ENCODE assay signal across 16 cellular contexts in the genomic region with DNA sequence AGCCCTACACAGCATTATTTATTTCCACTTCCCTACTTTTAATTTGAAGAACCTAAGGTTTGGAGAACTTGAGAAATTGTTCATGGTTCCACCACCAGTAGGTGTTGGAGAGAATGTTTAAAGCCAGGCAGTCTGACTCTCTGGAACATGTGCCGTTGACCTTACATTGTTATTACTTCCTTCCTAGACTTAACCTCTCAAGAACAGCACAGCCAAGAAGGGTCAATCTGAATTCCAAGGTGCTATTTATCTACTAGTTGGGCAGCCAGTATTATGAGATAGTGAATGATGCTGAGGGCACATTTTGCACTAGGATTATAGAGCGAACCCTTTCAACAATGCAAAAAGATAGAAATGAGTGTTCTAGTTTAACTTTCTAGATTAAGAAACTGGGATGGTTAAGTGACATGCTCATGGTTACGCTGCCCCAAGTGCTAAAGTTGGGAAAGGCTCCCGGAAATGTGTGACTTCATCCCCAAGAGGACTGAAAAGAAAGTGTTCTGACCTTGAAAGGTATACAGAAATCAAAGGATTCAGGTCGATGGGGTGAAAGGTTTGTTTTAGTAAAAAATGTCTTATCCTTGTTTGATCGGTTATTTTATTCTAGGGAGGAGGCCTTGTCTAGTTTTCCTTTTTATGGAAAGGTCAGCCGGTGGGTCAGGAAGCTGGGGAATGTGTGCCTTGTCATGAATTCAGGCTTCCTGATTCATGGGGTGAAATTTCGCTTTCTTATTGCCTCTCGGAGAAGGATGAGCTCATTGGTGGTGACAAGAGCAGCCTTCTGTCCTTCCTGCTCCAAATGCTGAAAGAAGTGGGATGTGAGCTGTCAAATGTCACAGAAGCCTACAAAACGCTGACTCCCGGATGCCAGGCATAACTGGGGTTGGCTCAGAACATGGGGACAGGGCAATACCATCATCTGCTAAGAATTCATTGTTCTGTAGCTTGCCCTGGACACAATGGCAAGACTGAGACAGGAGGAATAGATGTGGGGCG. TPM values are rescaled to one million over a fixed set of nuclear protein-coding genes. Genes with fewer than 3 reads are reported as not detected.
DNase-seq lines count a peak whose midpoint lies in the region; ATAC-seq, FAIRE-seq and TF ChIP-seq lines count a peak whose summit lies in the region.
"Had no signal": no experiment of that assay in that cellular context is flagged by ENCODE, and none has a peak within 500 bp of the region (broad histone marks: within the 10 kb centered on the region; RNA-seq: fewer than 3 reads in every experiment).

No MANE protein-coding gene starts in this region.

- H3K9me3 ChIP-seq in SK-N-SH (no peaks in the 10 kb centered on the region), SJCRH30 (replicated peaks) (no peaks in the 10 kb centered on the region; the same call in 1 of the 2 replicates)

- no peaks in the 10 kb centered on the region for H3F3A ChIP-seq in SK-N-SH (replicated peaks; ENCODE audit: insufficient read depth)

- CTCF ChIA-PET in SK-N-SH (lab: Yijun Ruan, JAX) = interaction anchor here (2.9 kb wide), 1 partner anchor 16 kb away, joined by 10 read pairs; no protein-coding TSS in a partner anchor

- DNase-seq in SK-N-SH (no peak), SJCRH30 (peak; percentile 52 to 59), iris pigment epithelial cell (ENCODE audit: low read depth) (peak; percentile 3), urothelium cell line (ENCODE audit: low spot score) (peak; percentile 81), posterior cingulate gyrus (no peak), NCI-H2107 treated with DMSO at 0.1 percent for 48 hours (lab: John Stamatoyannopoulos, UW; ENCODE audit: unreplicated experiment) (no peak)
- DNase-seq: 8988T; activated CD8-positive, alpha-beta memory T cell treated with anti-CD3 and anti-CD28 coated beads for 24 hours; activated naive CD4-positive, alpha-beta T cell; left colon; NCI-H1417 treated with DMSO at 0.1 percent for 48 hours; NCI-H526 had no signal

- H3K4me2 ChIP-seq in SK-N-SH = 0 out of 2 replicates have a peak overlapping the region, but pooled peaks have one; percentile 13
- H3K4me2 ChIP-seq: smooth muscle cell had no signal

- no peak overlapping the region for H3K27ac ChIP-seq in SK-N-SH (ENCODE audit: low read depth in 2 of 2, low read length in 1 of 2)
- peak overlapping the region; percentile 64 for H3K27ac ChIP-seq in SJCRH30

- intact Hi-C loops in posterior cingulate gyrus (cut with DNase I) = no loop called here

- TF ChIP-seq EP300 in SK-N-SH (IDR thresholded peaks at IDR 0.05; ENCODE audit: borderline replicate concordance in 1 of 2, low read depth in 1 of 2, low read length in 1 of 2) = no peak

- 42% methylated on average over 12 of the region's 12 CpGs for WGBS in SK-N-SH (ENCODE audit: low lambda C conversion rate)

- no peak for TF ChIP-seq RAD21 in SK-N-SH (IDR thresholded peaks at IDR 0.05; ENCODE audit: low read length)

- no peak overlapping the region for H3K9ac ChIP-seq in SK-N-SH

- no peaks in the 10 kb centered on the region for H3K36me3 ChIP-seq in SK-N-SH (replicated peaks in 1 of 2; ENCODE audit: control insufficient read depth in 1 of 2, insufficient read depth in 2 of 2, low read length in 1 of 2)
- H3K36me3 ChIP-seq in SJCRH30 = no peaks in the 10 kb centered on the region

- H4K20me1 ChIP-seq in SK-N-SH (ENCODE audit: insufficient read depth) = no peaks in the 10 kb centered on the region

- no peaks in the 10 kb centered on the region for H3K79me2 ChIP-seq in SK-N-SH (ENCODE audit: insufficient read depth)

- no peak for TF ChIP-seq CTCF in SK-N-SH (IDR thresholded peaks at IDR 0.05)

- POLR2A ChIA-PET in SK-N-SH (lab: Yijun Ruan, JAX) = no interaction called here

- H3K27me3 ChIP-seq in SK-N-SH (ENCODE audit: insufficient read depth) = no peaks in the 10 kb centered on the region
- no peaks in the 10 kb centered on the region for H3K27me3 ChIP-seq in SJCRH30

- no peak overlapping the region for H3K4me3 ChIP-seq in SK-N-SH (ENCODE audit: low read depth in 2 of 2, low read length in 1 of 2)
- no peak overlapping the region for H3K4me3 ChIP-seq in SJCRH30
- H3K4me3 ChIP-seq: smooth muscle cell had no signal

- peak; percentile 86 for FAIRE-seq in urothelium cell line (lab: Jason Lieb, UNC)

- no peak for ATAC-seq in SK-N-SH treated with all-trans-retinoic acid at 6 μM for 48 hours
- ATAC-seq in GM21576 (IDR thresholded peaks at IDR 0.05; ENCODE audit: unreplicated experiment) = no peak
- ATAC-seq: left colon, Right ventricle myocardium inferior had no signal

- 0 out of 2 replicates have a peak overlapping the region, but pooled peaks have one; percentile 43 for H2AFZ ChIP-seq in SK-N-SH (ENCODE audit: low read depth)

- H3K4me1 ChIP-seq in SK-N-SH (ENCODE audit: control insufficient read depth in 1 of 2, insufficient read depth in 2 of 2, low read depth in 1 of 2, low read length in 1 of 2) (no peaks in the 10 kb centered on the region), SJCRH30 (peaks cover 12% of the 10 kb centered on the region)

- H3K9me2 ChIP-seq in SK-N-SH = no peaks in the 10 kb centered on the region

TF ChIP-seq in SK-N-SH, 30 proteins besides CTCF, POLR2A, EP300 and RAD21 (continues in another document):
- no peak for TF ChIP-seq YY1 (IDR thresholded peaks at IDR 0.05; ENCODE audit: low read depth)
- TF ChIP-seq ELF1 (IDR thresholded peaks at IDR 0.05) = no peak
- no peak for TF ChIP-seq TEAD4 (IDR thresholded peaks at IDR 0.05; ENCODE audit: borderline replicate concordance, insufficient read depth)
- no peak for TF ChIP-seq FOSL2 (IDR thresholded peaks at IDR 0.05; ENCODE audit: borderline replicate concordance, low read depth)
- TF ChIP-seq, protein P1, sequence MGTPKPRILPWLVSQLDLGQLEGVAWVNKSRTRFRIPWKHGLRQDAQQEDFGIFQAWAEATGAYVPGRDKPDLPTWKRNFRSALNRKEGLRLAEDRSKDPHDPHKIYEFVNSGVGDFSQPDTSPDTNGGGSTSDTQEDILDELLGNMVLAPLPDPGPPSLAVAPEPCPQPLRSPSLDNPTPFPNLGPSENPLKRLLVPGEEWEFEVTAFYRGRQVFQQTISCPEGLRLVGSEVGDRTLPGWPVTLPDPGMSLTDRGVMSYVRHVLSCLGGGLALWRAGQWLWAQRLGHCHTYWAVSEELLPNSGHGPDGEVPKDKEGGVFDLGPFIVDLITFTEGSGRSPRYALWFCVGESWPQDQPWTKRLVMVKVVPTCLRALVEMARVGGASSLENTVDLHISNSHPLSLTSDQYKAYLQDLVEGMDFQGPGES (IDR thresholded peaks at IDR 0.05; ENCODE audit: low read depth, low read length) = no peak
- no peak for TF ChIP-seq RCOR1 (IDR thresholded peaks at IDR 0.05; ENCODE audit: low read length)
- no peak for TF ChIP-seq NFIC (IDR thresholded peaks at IDR 0.05; ENCODE audit: borderline replicate concordance)
- no peak for TF ChIP-seq MEF2A (IDR thresholded peaks at IDR 0.05; ENCODE audit: borderline replicate concordance, low read depth)
- no peak for TF ChIP-seq RXRA (IDR thresholded peaks at IDR 0.05; ENCODE audit: borderline replicate concordance, low read depth)
- no peak for TF ChIP-seq POLR2AphosphoS5 (IDR thresholded peaks at IDR 0.05; ENCODE audit: low read depth, low read length)
- no peak for TF ChIP-seq GATA2 (CRISPR knock-in tag; IDR thresholded peaks at IDR 0.05)
- TF ChIP-seq, protein P2, sequence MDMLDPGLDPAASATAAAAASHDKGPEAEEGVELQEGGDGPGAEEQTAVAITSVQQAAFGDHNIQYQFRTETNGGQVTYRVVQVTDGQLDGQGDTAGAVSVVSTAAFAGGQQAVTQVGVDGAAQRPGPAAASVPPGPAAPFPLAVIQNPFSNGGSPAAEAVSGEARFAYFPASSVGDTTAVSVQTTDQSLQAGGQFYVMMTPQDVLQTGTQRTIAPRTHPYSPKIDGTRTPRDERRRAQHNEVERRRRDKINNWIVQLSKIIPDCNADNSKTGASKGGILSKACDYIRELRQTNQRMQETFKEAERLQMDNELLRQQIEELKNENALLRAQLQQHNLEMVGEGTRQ (IDR thresholded peaks at IDR 0.05; ENCODE audit: borderline replicate concordance, low read depth, low read length) = no peak

TF ChIP-seq in SK-N-SH treated with all-trans-retinoic acid at 6 μM for 48 hours, 23 proteins besides CTCF, POLR2A, EP300 and RAD21 (continues in another document):
- TF ChIP-seq SNAI2 (CRISPR knock-in tag; IDR thresholded peaks at IDR 0.05) (no peak), ESRRG (CRISPR knock-in tag; IDR thresholded peaks at IDR 0.05) (no peak), ZNF565 (CRISPR knock-in tag; conservative IDR thresholded peaks at IDR 0.05; ENCODE audit: low read depth) (no peak), ZFP30 (CRISPR knock-in tag; IDR thresholded peaks at IDR 0.05) (no peak), ZFP3 (CRISPR knock-in tag; IDR thresholded peaks at IDR 0.05) (no peak), ISL1 (CRISPR knock-in tag; IDR thresholded peaks at IDR 0.05) (no peak), CSDC2 (CRISPR knock-in tag; IDR thresholded peaks at IDR 0.05) (no peak)
- TF ChIP-seq, protein P3, sequence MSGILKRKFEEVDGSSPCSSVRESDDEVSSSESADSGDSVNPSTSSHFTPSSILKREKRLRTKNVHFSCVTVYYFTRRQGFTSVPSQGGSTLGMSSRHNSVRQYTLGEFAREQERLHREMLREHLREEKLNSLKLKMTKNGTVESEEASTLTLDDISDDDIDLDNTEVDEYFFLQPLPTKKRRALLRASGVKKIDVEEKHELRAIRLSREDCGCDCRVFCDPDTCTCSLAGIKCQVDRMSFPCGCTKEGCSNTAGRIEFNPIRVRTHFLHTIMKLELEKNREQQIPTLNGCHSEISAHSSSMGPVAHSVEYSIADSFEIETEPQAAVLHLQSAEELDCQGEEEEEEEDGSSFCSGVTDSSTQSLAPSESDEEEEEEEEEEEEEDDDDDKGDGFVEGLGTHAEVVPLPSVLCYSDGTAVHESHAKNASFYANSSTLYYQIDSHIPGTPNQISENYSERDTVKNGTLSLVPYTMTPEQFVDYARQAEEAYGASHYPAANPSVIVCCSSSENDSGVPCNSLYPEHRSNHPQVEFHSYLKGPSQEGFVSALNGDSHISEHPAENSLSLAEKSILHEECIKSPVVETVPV (CRISPR knock-in tag; IDR thresholded peaks at IDR 0.05) = no peak

RNA-seq across cellular contexts. Expression of a gene that starts 55.5 kb away (rescaled TPM):
- polyA plus RNA-seq in SK-N-SH (2012; rRNA removed) = 43.3 and 50.6 TPM in 2 replicates
- polyA plus RNA-seq in SK-N-SH (2012; cell fraction: cytosol; rRNA removed) = 44.8 and 47.3 TPM in 2 replicates
- polyA plus RNA-seq in SK-N-SH (2012; cell fraction: nucleus; rRNA removed) = 76.4 and 99.3 TPM in 2 replicates
- total RNA-seq in SJCRH30 (2014; rRNA removed; shearing (Covaris generic)) = 78.7 and 80.9 TPM in 2 replicates

Comparison
In these comparisons a context has a peak if more than half of its experiments do, and no peak if none do; other contexts are left out.
1. DNase-seq: peak in SJCRH30 (2 of 2), iris pigment epithelial cell (single experiment) and urothelium cell line (single experiment); none in SK-N-SH (single experiment), posterior cingulate gyrus (0 of 10) and NCI-H2107 treated with DMSO at 0.1 percent for 48 hours (single experiment).